Comparison of ENCODE assay signal across 11 cellular contexts in genomic region chr18:22551536-22552151, GRCh38.
A peak's percentile ranks its signal among the peaks of the same experiment; 100 is the strongest.
DNase-seq lines count a peak whose midpoint lies in the region; ATAC-seq and TF ChIP-seq lines count a peak whose summit lies in the region.
"Had no signal": no experiment of that assay in that cellular context is flagged by ENCODE, and none has a peak within 500 bp of the region (broad histone marks: within the 10 kb centered on the region; RNA-seq: fewer than 3 reads in every experiment).

No MANE protein-coding gene starts in this region.

- no peaks in the 10 kb centered on the region for H3K27me3 ChIP-seq in effector memory CD4-positive, alpha-beta T cell (replicated peaks; ENCODE audit: control insufficient read depth, insufficient read depth, low read length, poor library complexity, severe bottlenecking)
- H3K27me3 ChIP-seq in CD4-positive, alpha-beta T cell (ENCODE audit: control insufficient read depth, insufficient read depth, low read length) = peaks cover 4% of the 10 kb centered on the region
- no peaks in the 10 kb centered on the region for H3K27me3 ChIP-seq in CD8-positive, alpha-beta memory T cell (ENCODE audit: insufficient read depth, low read length, poor library complexity, severe bottlenecking)

- DNase-seq in GM04504 (ENCODE audit: low read depth) (peak; percentile 52), RWPE1 (ENCODE audit: low spot score) (peak; percentile 84), pulmonary artery endothelial cell (ENCODE audit: low read depth, low spot score) (peak; percentile 88)
- no peak for DNase-seq in effector memory CD4-positive, alpha-beta T cell
- DNase-seq in CD4-positive, alpha-beta T cell = no peak
- no peak for DNase-seq in CD8-positive, alpha-beta memory T cell
- DNase-seq: activated gamma-delta T cell; NCI-H2171; stimulated activated CD4-positive, alpha-beta T cell treated with anti-CD3 and anti-CD28 coated beads, Interleukin-1b, Interleukin-23, amount 100 ng/mL, for 48 hours had no signal

- TF ChIP-seq CTCF in RWPE1 (conservative IDR thresholded peaks at IDR 0.05; ENCODE audit: low read depth) = no peak
- TF ChIP-seq CTCF in CD4-positive, alpha-beta T cell (IDR thresholded peaks at IDR 0.05) = no peak

- no peak overlapping the region for H3K4me3 Mint-ChIP-seq in CD4-positive, alpha-beta T cell
- H3K4me3 Mint-ChIP-seq in CD8-positive, alpha-beta memory T cell = no peak overlapping the region

- no peaks in the 10 kb centered on the region for H3K36me3 ChIP-seq in effector memory CD4-positive, alpha-beta T cell (ENCODE audit: control insufficient read depth, insufficient read depth, low read length)
- no peaks in the 10 kb centered on the region for H3K36me3 ChIP-seq in CD8-positive, alpha-beta memory T cell (ENCODE audit: insufficient read depth, low read length)

- peaks cover 11% of the 10 kb centered on the region for H3K27me3 Mint-ChIP-seq in CD4-positive, alpha-beta T cell
- peaks cover 0 to 7% of the 10 kb centered on the region in 2 donors for H3K27me3 Mint-ChIP-seq in CD8-positive, alpha-beta memory T cell

- H3K4me1 Mint-ChIP-seq in CD4-positive, alpha-beta T cell (ENCODE audit: low read depth) = no peaks in the 10 kb centered on the region
- H3K4me1 Mint-ChIP-seq in CD8-positive, alpha-beta memory T cell = no peaks in the 10 kb centered on the region

- POLR2A ChIA-PET in RWPE1 (lab: Yijun Ruan, JAX; ENCODE audit: low non-redundant PET) = no interaction called here
- POLR2A ChIA-PET in CD4-positive, alpha-beta T cell (lab: Charles Lee) = no interaction called here
- POLR2A ChIA-PET in CD8-positive, alpha-beta memory T cell (lab: Charles Lee) = no interaction called here

- no peaks in the 10 kb centered on the region for H3K4me1 ChIP-seq in effector memory CD4-positive, alpha-beta T cell (ENCODE audit: control insufficient read depth, insufficient read depth, low read length, poor library complexity, severe bottlenecking)
- no peaks in the 10 kb centered on the region for H3K4me1 ChIP-seq in CD8-positive, alpha-beta memory T cell (ENCODE audit: insufficient read depth, low read length)

- intact Hi-C loops in CD4-positive, alpha-beta T cell (cut with DNase I, micrococcal nuclease) = no loop called here

- no peaks in the 10 kb centered on the region for H3K36me3 Mint-ChIP-seq in CD4-positive, alpha-beta T cell (ENCODE audit: low read depth)
- H3K36me3 Mint-ChIP-seq in CD8-positive, alpha-beta memory T cell = no peaks in the 10 kb centered on the region

- no peaks in the 10 kb centered on the region for H3K9me3 ChIP-seq in effector memory CD4-positive, alpha-beta T cell (ENCODE audit: control insufficient read depth, low read length)
- no peaks in the 10 kb centered on the region for H3K9me3 ChIP-seq in CD4-positive, alpha-beta T cell (ENCODE audit: control insufficient read depth, low read length)
- no peaks in the 10 kb centered on the region for H3K9me3 ChIP-seq in CD8-positive, alpha-beta memory T cell (ENCODE audit: low read length)

- H3K9me3 Mint-ChIP-seq in CD4-positive, alpha-beta T cell = peaks cover 6% of the 10 kb centered on the region
- no peaks in the 10 kb centered on the region for H3K9me3 Mint-ChIP-seq in CD8-positive, alpha-beta memory T cell

- H3K27ac ChIP-seq in RWPE1 = no peak overlapping the region
- H3K27ac ChIP-seq in effector memory CD4-positive, alpha-beta T cell (ENCODE audit: insufficient read depth, low read length, poor library complexity, severe bottlenecking) = no peak overlapping the region
- H3K27ac ChIP-seq in CD4-positive, alpha-beta T cell (ENCODE audit: low read depth, low read length) = no peak overlapping the region
- no peak overlapping the region for H3K27ac ChIP-seq in CD8-positive, alpha-beta memory T cell (ENCODE audit: low read depth, low read length)

- H3K4me3 ChIP-seq in effector memory CD4-positive, alpha-beta T cell (ENCODE audit: insufficient read depth, low read depth, low read length, poor library complexity, severe bottlenecking) = no peak overlapping the region
- H3K4me3 ChIP-seq in CD8-positive, alpha-beta memory T cell (ENCODE audit: low read length) = no peak overlapping the region

- H3K27ac Mint-ChIP-seq in CD4-positive, alpha-beta T cell = no peak overlapping the region
- no peak overlapping the region for H3K27ac Mint-ChIP-seq in CD8-positive, alpha-beta memory T cell

- ATAC-seq in esophagus mucosa (peak; percentile 79), GM18867 (IDR thresholded peaks at IDR 0.05; ENCODE audit: unreplicated experiment) (no peak)
- ATAC-seq in CD4-positive, alpha-beta T cell (ENCODE audit: poor library complexity) = no peak

- CTCF ChIA-PET in RWPE1 (lab: Yijun Ruan, JAX) = no interaction called here
- CTCF ChIA-PET in CD4-positive, alpha-beta T cell (lab: Charles Lee) = no interaction called here
- CTCF ChIA-PET in CD8-positive, alpha-beta memory T cell (lab: Charles Lee) = no interaction called here

Comparison
In these comparisons a context has a peak if more than half of its experiments do, and no peak if none do; other contexts are left out.
1. DNase-seq: peak in GM04504 (single experiment), RWPE1 (single experiment) and pulmonary artery endothelial cell (single experiment); none in effector memory CD4-positive, alpha-beta T cell (0 of 3), CD4-positive, alpha-beta T cell (0 of 10) and CD8-positive, alpha-beta memory T cell (0 of 5).